In the genomic region with DNA sequence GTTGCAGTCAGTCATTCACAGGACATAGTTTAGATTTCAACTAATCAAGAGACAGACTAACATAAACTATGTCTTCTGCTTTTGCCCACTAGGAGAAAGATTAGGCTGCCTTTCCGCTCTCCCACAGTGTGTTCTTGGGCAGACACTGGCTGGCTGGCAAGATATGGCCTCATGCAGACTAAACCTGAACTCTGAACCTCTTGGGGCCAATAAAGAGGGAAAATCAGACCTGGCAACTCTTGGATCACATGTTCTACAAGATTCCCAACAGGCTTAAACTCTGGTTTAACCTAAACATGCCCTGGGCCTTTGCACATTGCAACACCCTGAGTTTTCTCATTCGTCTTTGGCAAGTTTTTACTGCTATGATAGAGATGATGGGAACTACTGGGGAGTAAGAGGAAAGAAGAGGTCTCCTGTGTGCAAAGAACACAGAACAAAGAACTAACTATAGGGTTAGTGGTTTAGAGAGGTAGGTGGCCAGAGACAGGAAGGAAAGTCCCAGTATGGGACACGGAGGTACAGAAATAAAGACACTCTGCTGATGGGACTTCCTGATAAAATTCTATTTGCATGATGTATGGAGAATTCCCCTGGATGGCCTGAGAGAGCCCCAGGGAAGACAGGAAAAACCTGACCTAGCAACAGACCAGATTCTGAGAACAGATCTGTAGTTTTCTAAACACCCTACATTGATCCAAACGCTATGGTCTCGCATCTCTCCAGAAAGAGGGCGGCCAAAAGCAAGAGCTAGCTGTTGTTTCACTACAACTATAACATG, we compare ENCODE assay signal across 12 cellular contexts. TPM values are rescaled to one million over a fixed set of nuclear protein-coding genes. Genes with fewer than 3 reads are reported as not detected.
DNase-seq lines count a peak whose midpoint lies in the region; ATAC-seq, FAIRE-seq and TF ChIP-seq lines count a peak whose summit lies in the region.
"Had no signal": no experiment of that assay in that cellular context is flagged by ENCODE, and none has a peak within 500 bp of the region (broad histone marks: within the 10 kb centered on the region; RNA-seq: fewer than 3 reads in every experiment).

No MANE protein-coding gene starts in this region.

- H3K9me3 ChIP-seq in T-helper 17 cell (ENCODE audit: control insufficient read depth, low read length, poor library complexity, severe bottlenecking) (no peaks in the 10 kb centered on the region), small intestine (ENCODE audit: control insufficient read depth, low read depth) (no peaks in the 10 kb centered on the region)
- H3K9me3 ChIP-seq: right atrium auricular region had no signal

- CTCF ChIA-PET in activated CD8-positive, alpha-beta memory T cell treated with anti-CD3 and anti-CD28 coated beads, Interleukin-2, amount 10 ng/mL, durations not matched to agents 7 days and 5 days (lab: Charles Lee) = interaction anchor here (0.7 to 2.4 kb wide), 2 partner anchors 70 to 142 kb away, joined by 3 to 9 read pairs; no protein-coding TSS in a partner anchor

- no peak for FAIRE-seq in small intestine (lab: Jason Lieb, UNC)

- H3K4me1 ChIP-seq in small intestine (ENCODE audit: control insufficient read depth in 2 of 2, insufficient read depth in 1 of 2, low read depth in 1 of 2, low read length in 1 of 2) = peaks cover 4 to 7% of the 10 kb centered on the region in 2 donors

- WGBS in small intestine, 3 donors = 47 to 69% (median 61%) methylated on average over 6 of the region's 6 CpGs

- H3K4me3 ChIP-seq in fibroblast of pulmonary artery (replicated peaks; ENCODE audit: low read depth, low read length) (no peak overlapping the region), small intestine (ENCODE audit: low read depth in 1 of 2, low read length in 2 of 2) (no peak overlapping the region)
- H3K4me3 ChIP-seq: right atrium auricular region had no signal

- H3K4me3 Mint-ChIP-seq in activated CD8-positive, alpha-beta memory T cell treated with anti-CD3 and anti-CD28 coated beads, Interleukin-2, amount 10 ng/mL, durations not matched to agents 7 days and 5 days = peak overlapping the region; percentile 8
- no peak overlapping the region for H3K4me3 Mint-ChIP-seq in T-helper 17 cell

- ATAC-seq in activated CD8-positive, alpha-beta memory T cell treated with anti-CD3 and anti-CD28 coated beads, Interleukin-2, amount 10 ng/mL, durations not matched to agents 7 days and 5 days = no peak
- no peak for ATAC-seq in T-helper 17 cell
- no peak for ATAC-seq in HG03097 (IDR thresholded peaks at IDR 0.05; ENCODE audit: low FRiP score, unreplicated experiment)
- ATAC-seq: activated CD4-positive, CD25-positive, alpha-beta regulatory T cell treated with anti-CD3 and anti-CD28 coated beads, Interleukin-2, amount 50 U/mL, for 24 hours had no signal

- no peak for TF ChIP-seq CTCF in fibroblast of pulmonary artery (IDR thresholded peaks at IDR 0.05; ENCODE audit: low read length, missing control alignments)

- H3K36me3 ChIP-seq in small intestine (ENCODE audit: control insufficient read depth in 2 of 2, insufficient read depth in 2 of 2, low read length in 2 of 2) = peaks cover 5 to 10% of the 10 kb centered on the region in 2 donors

- no peaks in the 10 kb centered on the region for H3K9me3 Mint-ChIP-seq in activated CD8-positive, alpha-beta memory T cell treated with anti-CD3 and anti-CD28 coated beads, Interleukin-2, amount 10 ng/mL, durations not matched to agents 7 days and 5 days (ENCODE audit: low read depth)

- peak overlapping the region; percentile 25 to 43 for H3K27ac ChIP-seq in small intestine (ENCODE audit: low read depth in 1 of 2, low read length in 1 of 2)
- H3K27ac ChIP-seq: right atrium auricular region had no signal

- peak overlapping the region; percentile 16 for H3K27ac Mint-ChIP-seq in activated CD8-positive, alpha-beta memory T cell treated with anti-CD3 and anti-CD28 coated beads, Interleukin-2, amount 10 ng/mL, durations not matched to agents 7 days and 5 days
- H3K27ac Mint-ChIP-seq in T-helper 17 cell = peak overlapping the region; percentile 24

- H3K4me1 Mint-ChIP-seq in activated CD8-positive, alpha-beta memory T cell treated with anti-CD3 and anti-CD28 coated beads, Interleukin-2, amount 10 ng/mL, durations not matched to agents 7 days and 5 days = peaks cover 39% of the 10 kb centered on the region
- peaks cover 42% of the 10 kb centered on the region for H3K4me1 Mint-ChIP-seq in T-helper 17 cell

- no peaks in the 10 kb centered on the region for H3K27me3 Mint-ChIP-seq in activated CD8-positive, alpha-beta memory T cell treated with anti-CD3 and anti-CD28 coated beads, Interleukin-2, amount 10 ng/mL, durations not matched to agents 7 days and 5 days
- no peaks in the 10 kb centered on the region for H3K27me3 Mint-ChIP-seq in T-helper 17 cell

- peaks cover 12% of the 10 kb centered on the region for H3K36me3 Mint-ChIP-seq in activated CD8-positive, alpha-beta memory T cell treated with anti-CD3 and anti-CD28 coated beads, Interleukin-2, amount 10 ng/mL, durations not matched to agents 7 days and 5 days
- H3K36me3 Mint-ChIP-seq in T-helper 17 cell (ENCODE audit: low read depth) = peaks cover 16% of the 10 kb centered on the region

- DNase-seq in activated CD8-positive, alpha-beta memory T cell treated with anti-CD3 and anti-CD28 coated beads, Interleukin-2, amount 10 ng/mL, durations not matched to agents 7 days and 5 days = no peak
- DNase-seq in activated CD8-positive, alpha-beta memory T cell treated with anti-CD3 and anti-CD28 coated beads for 24 hours = no peak
- no peak for DNase-seq in T-helper 17 cell
- peak; percentile 5 for DNase-seq in fibroblast of pulmonary artery (ENCODE audit: low read depth)
- peak; percentile 93 for DNase-seq in small intestine
- DNase-seq in stimulated activated CD4-positive, alpha-beta T cell treated with anti-CD3 and anti-CD28 coated beads, Interleukin-2, amount 100 ng/mL, for 24 hours = no peak
- no peak for DNase-seq in glomerular visceral epithelial cell (ENCODE audit: extremely low spot score)
- DNase-seq: HCEC 1CT, NCI-H526 had no signal

- no peaks in the 10 kb centered on the region for H3K27me3 ChIP-seq in small intestine (ENCODE audit: control insufficient read depth in 2 of 2, insufficient read depth in 2 of 2, low read length in 2 of 2)
- H3K27me3 ChIP-seq: right atrium auricular region had no signal

RNA-seq across cellular contexts. Expression of a gene that starts 2.0 kb away (rescaled TPM):
- 10 to 100 TPM; 78.6 to 84.0 TPM for total RNA-seq in activated CD8-positive, alpha-beta memory T cell treated with anti-CD3 and anti-CD28 coated beads, Interleukin-2, amount 10 ng/mL, durations not matched to agents 7 days and 5 days
- 10 to 100 TPM; 59.7 to 76.8 TPM for total RNA-seq in T-helper 17 cell
- 100 to 1,000 TPM in 1 of 3 donors, 10 to 100 TPM in 2; 89.2 to 122 (median 96.6) TPM for polyA plus RNA-seq in small intestine

RNA-seq across cellular contexts. Expression of a gene that starts 2.3 kb away (rescaled TPM):
- total RNA-seq in activated CD8-positive, alpha-beta memory T cell treated with anti-CD3 and anti-CD28 coated beads, Interleukin-2, amount 10 ng/mL, durations not matched to agents 7 days and 5 days = 10 to 100 TPM; 35.0 to 47.9 TPM
- 100 to 1,000 TPM; 147 to 190 TPM for total RNA-seq in T-helper 17 cell
- 10 to 100 TPM in 2 of 3 donors, 1 to 10 TPM in 1; 9.5 to 36.3 (median 14.1) TPM for polyA plus RNA-seq in small intestine

RNA-seq across cellular contexts. Expression of a gene that starts 7.4 kb away (rescaled TPM):
- 10 to 100 TPM; 78.6 to 99.5 TPM for total RNA-seq in activated CD8-positive, alpha-beta memory T cell treated with anti-CD3 and anti-CD28 coated beads, Interleukin-2, amount 10 ng/mL, durations not matched to agents 7 days and 5 days
- 10 to 100 TPM; 27.2 to 30.0 TPM for total RNA-seq in T-helper 17 cell
- 10 to 100 TPM in 1 of 3 donors, 1 to 10 TPM in 2; 8.6 to 20.9 (median 9.6) TPM for polyA plus RNA-seq in small intestine

RNA-seq across cellular contexts. Expression of a gene that starts 53.0 kb away (rescaled TPM):
- under 1 TPM; 0.38 to 0.47 TPM for total RNA-seq in activated CD8-positive, alpha-beta memory T cell treated with anti-CD3 and anti-CD28 coated beads, Interleukin-2, amount 10 ng/mL, durations not matched to agents 7 days and 5 days
- under 1 TPM in 1 of 2 donors, not detected in 1; 0.13 TPM for total RNA-seq in T-helper 17 cell
- polyA plus RNA-seq in small intestine = under 1 TPM in 1 of 3 donors, not detected in 2; 0.04 TPM

Comparison
In these comparisons a context has a peak if more than half of its experiments do, and no peak if none do; other contexts are left out.
1. DNase-seq: peak in fibroblast of pulmonary artery (single experiment) and small intestine (single experiment); none in activated CD8-positive, alpha-beta memory T cell treated with anti-CD3 and anti-CD28 coated beads, Interleukin-2, amount 10 ng/mL, durations not matched to agents 7 days and 5 days (single experiment), activated CD8-positive, alpha-beta memory T cell treated with anti-CD3 and anti-CD28 coated beads for 24 hours (single experiment), T-helper 17 cell (0 of 3), stimulated activated CD4-positive, alpha-beta T cell treated with anti-CD3 and anti-CD28 coated beads, Interleukin-2, amount 100 ng/mL, for 24 hours (0 of 2) and glomerular visceral epithelial cell (single experiment).